7 cellular contexts compared by ENCODE assay signal in genomic region chr9:85742630-85742928, GRCh38. TPM values are rescaled to one million over a fixed set of nuclear protein-coding genes. Genes with fewer than 3 reads are reported as not detected.
DNase-seq lines count a peak whose midpoint lies in the region; ATAC-seq, FAIRE-seq and TF ChIP-seq lines count a peak whose summit lies in the region.

No MANE protein-coding gene starts in this region.

- H3K4me3 ChIP-seq in endothelial cell of umbilical vein (replicated peaks in 1 of 3; ENCODE audit: insufficient read depth in 1 of 3, low read depth in 1 of 3, low read length in 3 of 3) = peak overlapping the region; percentile 83 to 89 (median 88)
- peak overlapping the region; percentile 88 for H3K4me3 ChIP-seq in osteoblast (ENCODE audit: insufficient read depth, low read length)
- no peak overlapping the region for H3K4me3 ChIP-seq in mucosa of descending colon

- no peak for TF ChIP-seq CTCF in endothelial cell of umbilical vein (IDR thresholded peaks at IDR 0.05; ENCODE audit: extremely low read depth in 1 of 2, insufficient read depth in 1 of 2, low read depth in 1 of 2, low read length in 2 of 2)
- TF ChIP-seq CTCF in osteoblast (IDR thresholded peaks at IDR 0.05; ENCODE audit: extremely low read depth, low read depth, low read length) = no peak
- no peak for TF ChIP-seq CTCF in mucosa of descending colon (IDR thresholded peaks at IDR 0.05)

- peak overlapping the region; percentile 98 for H2AFZ ChIP-seq in endothelial cell of umbilical vein (ENCODE audit: low read depth, low read length)
- H2AFZ ChIP-seq in osteoblast (ENCODE audit: low read length) = peak overlapping the region; percentile 89

- H4K20me1 ChIP-seq in endothelial cell of umbilical vein (replicated peaks; ENCODE audit: control insufficient read depth, extremely low read depth, insufficient read depth, low read length) (no peaks in the 10 kb centered on the region), osteoblast (ENCODE audit: insufficient read depth, low read length) (no peaks in the 10 kb centered on the region)

- TF ChIP-seq POLR2A in endothelial cell of umbilical vein (IDR thresholded peaks at IDR 0.05; ENCODE audit: low read depth, low read length) = no peak

- intact Hi-C loops in endothelial cell of umbilical vein (cut with micrococcal nuclease) = loop anchor here (1.0 to 10.0 kb wide), 6 partner anchors 44 to 1202 kb away; partner anchors contain the start of genes GAS1, GOLM1 and TUT7
- intact Hi-C loops in mucosa of descending colon (cut with DNase I, micrococcal nuclease) = no loop called here

- peak overlapping the region; percentile 87 for H3K9ac ChIP-seq in endothelial cell of umbilical vein (replicated peaks; ENCODE audit: extremely low read depth, insufficient read depth, low read length)

- no peak for FAIRE-seq in RCC 7860 (lab: Jason Lieb, UNC)
- peak; percentile 77 for FAIRE-seq in endothelial cell of umbilical vein (lab: Jason Lieb, UNC)

- peak; percentile 27 for DNase-seq in RCC 7860 (ENCODE audit: low spot score)
- DNase-seq in endothelial cell of umbilical vein (ENCODE audit: low read depth, low spot score) = no peak
- peak; percentile 51 for DNase-seq in osteoblast (ENCODE audit: insufficient read length, low spot score, missing footprints)
- DNase-seq in NCI-H526 (lab: John Stamatoyannopoulos, UW) = no peak
- no peak for DNase-seq in NCI-H2107 treated with DMSO at 0.1 percent for 48 hours (lab: John Stamatoyannopoulos, UW; ENCODE audit: unreplicated experiment)
- DNase-seq in mucosa of descending colon = no peak

- H3K27ac ChIP-seq in endothelial cell of umbilical vein (ENCODE audit: insufficient read depth, low read depth, low read length) (no peak overlapping the region), osteoblast (ENCODE audit: low read depth, low read length) (peak overlapping the region; percentile 76)

- H3K4me2 ChIP-seq in endothelial cell of umbilical vein (ENCODE audit: insufficient read depth, low read length) (peak overlapping the region; percentile 87), osteoblast (ENCODE audit: insufficient read depth, low read length) (peak overlapping the region; percentile 99)

- POLR2A ChIA-PET in endothelial cell of umbilical vein (lab: Charles Lee) = interaction anchor here (0.6 kb wide), 1 partner anchor 231 kb away, joined by 5 read pairs; no protein-coding TSS in a partner anchor

- H3K27me3 ChIP-seq in endothelial cell of umbilical vein (ENCODE audit: control insufficient read depth in 2 of 2, insufficient read depth in 2 of 2, low read length in 2 of 2) (peaks cover 11 to 17% of the 10 kb centered on the region in 2 experiments), osteoblast (ENCODE audit: insufficient read depth, low read length) (peaks cover 27% of the 10 kb centered on the region)

- H3K79me2 ChIP-seq in endothelial cell of umbilical vein (ENCODE audit: control insufficient read depth, insufficient read depth, low read length) (peaks cover 12% of the 10 kb centered on the region), osteoblast (ENCODE audit: insufficient read depth, low read length) (peaks cover 6% of the 10 kb centered on the region)

- dilution Hi-C loops in endothelial cell of umbilical vein (cut with MboI; ENCODE audit: extremely low pct_ligation_motif_present, low sequenced_read_pairs) = no loop called here

- H3K36me3 ChIP-seq in endothelial cell of umbilical vein (ENCODE audit: control insufficient read depth in 2 of 2, extremely low read depth in 1 of 2, insufficient read depth in 2 of 2, low read length in 2 of 2) (no peaks in the 10 kb centered on the region), osteoblast (ENCODE audit: insufficient read depth, low read length) (no peaks in the 10 kb centered on the region), mucosa of descending colon (ENCODE audit: low read depth) (no peaks in the 10 kb centered on the region)

- no peaks in the 10 kb centered on the region for H3K9me1 ChIP-seq in endothelial cell of umbilical vein (replicated peaks; ENCODE audit: control insufficient read depth, extremely low read depth, insufficient read depth, low read length)

- H3K9me3 ChIP-seq in endothelial cell of umbilical vein (replicated peaks; ENCODE audit: control insufficient read depth, insufficient read depth, low read length) (no peaks in the 10 kb centered on the region), osteoblast (ENCODE audit: low read depth, low read length) (no peaks in the 10 kb centered on the region), mucosa of descending colon (no peaks in the 10 kb centered on the region)

- H3K4me1 ChIP-seq in endothelial cell of umbilical vein (ENCODE audit: control insufficient read depth, extremely low read depth, insufficient read depth, low read length) (peaks cover 15% of the 10 kb centered on the region), osteoblast (ENCODE audit: insufficient read depth, low read length) (peaks cover 16% of the 10 kb centered on the region), mucosa of descending colon (ENCODE audit: low read depth) (peaks cover 12% of the 10 kb centered on the region)

- ATAC-seq in GM19395 (IDR thresholded peaks at IDR 0.05; ENCODE audit: unreplicated experiment) = peak; percentile 3
- no peak for ATAC-seq in mucosa of descending colon

- CTCF ChIA-PET in endothelial cell of umbilical vein (lab: Charles Lee) = interaction anchor here (1.1 kb wide), 1 partner anchor 44 kb away, joined by 4 read pairs; no protein-coding TSS in a partner anchor

- BruUV-seq in endothelial cell of umbilical vein (replicated peaks; lab: Mats Ljungman, UMichigan) = no TSS peak

TF ChIP-seq in endothelial cell of umbilical vein, 7 proteins besides CTCF, POLR2A, EP300 and RAD21:
- TF ChIP-seq, protein P1, sequence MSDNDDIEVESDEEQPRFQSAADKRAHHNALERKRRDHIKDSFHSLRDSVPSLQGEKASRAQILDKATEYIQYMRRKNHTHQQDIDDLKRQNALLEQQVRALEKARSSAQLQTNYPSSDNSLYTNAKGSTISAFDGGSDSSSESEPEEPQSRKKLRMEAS (IDR thresholded peaks at IDR 0.05; ENCODE audit: insufficient read depth, insufficient read length) = no peak
- no peak for TF ChIP-seq EZH2 (IDR thresholded peaks at IDR 0.05; ENCODE audit: borderline replicate concordance, low read depth, low read length, severe bottlenecking)
- TF ChIP-seq FOS (IDR thresholded peaks at IDR 0.05; ENCODE audit: borderline replicate concordance, insufficient read depth, low read length) = no peak
- TF ChIP-seq GATA2 (IDR thresholded peaks at IDR 0.05; ENCODE audit: insufficient read depth, insufficient read length, low read depth, low read length) = no peak
- TF ChIP-seq MYC (IDR thresholded peaks at IDR 0.05; ENCODE audit: low read depth, low read length) = no peak
- TF ChIP-seq JUN (IDR thresholded peaks at IDR 0.05; ENCODE audit: borderline replicate concordance, insufficient read depth, insufficient read length, low read depth) = no peak
- no peak for TF ChIP-seq POLR2AphosphoS5 (IDR thresholded peaks at IDR 0.05; ENCODE audit: insufficient read depth, low read depth, low read length)

RNA-seq across cellular contexts. Expression of gene AGTPBP1, which starts 0.8 kb away (rescaled TPM):
- total RNA-seq in endothelial cell of umbilical vein = 18.4 and 19.1 TPM in 2 replicates
- 2.8 and 4.2 TPM in 2 replicates for polyA plus RNA-seq in endothelial cell of umbilical vein
- polyA plus RNA-seq in endothelial cell of umbilical vein (2011; cell fraction: cytosol; rRNA removed) = 5.7 and 6.1 TPM in 2 replicates
- polyA plus RNA-seq in endothelial cell of umbilical vein (2011; cell fraction: nucleus; rRNA removed) = 14.3 and 17.9 TPM in 2 replicates
- 12.3 and 12.8 TPM in 2 replicates for polyA plus RNA-seq in endothelial cell of umbilical vein (2012)
- 7.9 and 13.8 TPM in 2 replicates for polyA minus RNA-seq in endothelial cell of umbilical vein
- 9.2 TPM for polyA minus RNA-seq in endothelial cell of umbilical vein (2011; cell fraction: cytosol; rRNA and poly(A)+ RNA removed)
- 14.8 and 16.2 TPM in 2 replicates for polyA minus RNA-seq in endothelial cell of umbilical vein (2011; cell fraction: nucleus; rRNA and poly(A)+ RNA removed)
- 14.4 and 17.0 TPM in 2 replicates for total RNA-seq in osteoblast
- total RNA-seq in mucosa of descending colon = 10 to 100 TPM; 11.7 to 17.9 (median 15.9) TPM

Comparison
In these comparisons a context has a peak if more than half of its experiments do, and no peak if none do; other contexts are left out.
1. DNase-seq: peak in RCC 7860 (single experiment) and osteoblast (single experiment); none in endothelial cell of umbilical vein (single experiment), NCI-H526 (0 of 2), NCI-H2107 treated with DMSO at 0.1 percent for 48 hours (single experiment) and mucosa of descending colon (0 of 3).